ENCODE assay signal across 21 cellular contexts in the genomic region with DNA sequence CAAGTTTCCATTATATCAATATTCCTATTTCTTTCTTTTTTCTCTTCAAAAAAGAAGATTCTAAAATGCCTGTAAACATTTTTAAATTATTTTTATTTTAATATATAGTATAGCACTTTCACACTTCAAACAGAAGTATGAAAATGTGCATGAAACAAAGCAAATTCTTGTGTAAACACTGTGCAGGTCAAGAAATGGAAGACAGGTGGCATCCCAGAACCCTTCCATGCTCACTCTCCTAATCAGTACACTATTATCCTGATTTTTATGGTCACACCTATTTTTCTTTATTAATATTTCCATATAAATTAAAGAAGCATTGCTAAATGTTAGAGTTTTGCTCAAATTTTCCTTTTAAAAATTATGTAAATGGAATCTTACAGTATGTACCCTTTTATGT.
DNase-seq lines count a peak whose midpoint lies in the region; ATAC-seq and TF ChIP-seq lines count a peak whose summit lies in the region.
"Had no signal": no experiment of that assay in that cellular context is flagged by ENCODE, and none has a peak within 500 bp of the region (broad histone marks: within the 10 kb centered on the region; RNA-seq: fewer than 3 reads in every experiment).

No MANE protein-coding gene starts in this region.

- TF ChIP-seq EP300 in Ishikawa (IDR thresholded peaks at IDR 0.05; ENCODE audit: borderline replicate concordance), result no peak

- DNase-seq in Caco-2 (no peak), astrocyte of the cerebellum (ENCODE audit: low read depth) (no peak), T-cell (no peak), body of pancreas (no peak)
- DNase-seq: activated CD4-positive, alpha-beta memory T cell treated with anti-CD3 and anti-CD28 coated beads for 36 hours; activated naive CD8-positive, alpha-beta T cell treated with anti-CD3 and anti-CD28 coated beads, Interleukin-2, amount 50 U/mL, for 24 hours; BE2C; cortex of kidney; glutamatergic neuron; natural killer cell; NCI-H2081 treated with DMSO at 0.1 percent for 48 hours; stimulated activated CD4-positive, alpha-beta T cell treated with anti-CD3 and anti-CD28 coated beads, Interleukin-1b, Interleukin-23, amount 100 ng/mL, for 48 hours had no signal

- H3K36me3 ChIP-seq in Caco-2 (ENCODE audit: control insufficient read depth, insufficient read depth, low read length) (no peaks in the 10 kb centered on the region), body of pancreas (replicated peaks in 1 of 2; ENCODE audit: insufficient read depth in 1 of 2, low read depth in 2 of 2) (no peaks in the 10 kb centered on the region)
- H3K36me3 ChIP-seq: BE2C, esophagus muscularis mucosa, right atrium auricular region, suprapubic skin had no signal

- POLR2A ChIA-PET in Caco-2 (lab: Charles Lee), result no interaction called here
- POLR2A ChIA-PET in T-cell (lab: Charles Lee), result no interaction called here

- H3K4me1 Mint-ChIP-seq in Caco-2 (ENCODE audit: low read depth, unreplicated experiment), result no peaks in the 10 kb centered on the region
- H3K4me1 Mint-ChIP-seq in nephron, result no peaks in the 10 kb centered on the region
- H3K4me1 Mint-ChIP-seq in T-cell, result no peaks in the 10 kb centered on the region
- H3K4me1 Mint-ChIP-seq: activated naive CD8-positive, alpha-beta T cell treated with anti-CD3 and anti-CD28 coated beads, Interleukin-2, amount 50 U/mL, for 24 hours; natural killer cell had no signal

- ATAC-seq in GM21825 (IDR thresholded peaks at IDR 0.05; ENCODE audit: unreplicated experiment), result no peak
- no peak for ATAC-seq in T-cell (replicated peaks in 1 of 4)
- no peak for ATAC-seq in body of pancreas
- no peak for ATAC-seq in GM19023 (IDR thresholded peaks at IDR 0.05; ENCODE audit: unreplicated experiment)
- ATAC-seq: activated naive CD8-positive, alpha-beta T cell treated with anti-CD3 and anti-CD28 coated beads, Interleukin-2, amount 50 U/mL, for 24 hours; natural killer cell; SK-N-SH treated with all-trans-retinoic acid at 6 μM for 48 hours had no signal

- H3K27me3 Mint-ChIP-seq in Caco-2 (ENCODE audit: insufficient read depth, unreplicated experiment) (no peaks in the 10 kb centered on the region), nephron (ENCODE audit: low read depth) (no peaks in the 10 kb centered on the region), T-cell (no peaks in the 10 kb centered on the region)
- H3K27me3 Mint-ChIP-seq: activated CD4-positive, alpha-beta memory T cell treated with anti-CD3 and anti-CD28 coated beads for 36 hours; activated naive CD8-positive, alpha-beta T cell treated with anti-CD3 and anti-CD28 coated beads, Interleukin-2, amount 50 U/mL, for 24 hours had no signal

- peak; percentile 19; the same call in 1 of the 2 replicates for TF ChIP-seq RAD21 in Ishikawa (IDR thresholded peaks at IDR 0.05; ENCODE audit: low read depth)

- H3K4me3 Mint-ChIP-seq in Caco-2 (ENCODE audit: unreplicated experiment) (no peak overlapping the region), nephron (no peak overlapping the region), T-cell (no peak overlapping the region)
- H3K4me3 Mint-ChIP-seq: activated CD4-positive, alpha-beta memory T cell treated with anti-CD3 and anti-CD28 coated beads for 36 hours; activated naive CD8-positive, alpha-beta T cell treated with anti-CD3 and anti-CD28 coated beads, Interleukin-2, amount 50 U/mL, for 24 hours; activated T-helper 1 cell treated with anti-CD3 and anti-CD28 coated beads, Interleukin-12 subunit alpha, Interleukin-12 subunit beta, Interleukin-2, Interleukin-4 antibody, amounts not matched to agents 30 ng/mL and 10 ng/mL and 1 ng/mL, durations not matched to agents 14 hours and 24 hours and 36 hours; natural killer cell had no signal

- CTCF ChIA-PET in Caco-2 (lab: Charles Lee), result no interaction called here
- CTCF ChIA-PET in T-cell (lab: Charles Lee), result no interaction called here

- H3K4me3 ChIP-seq in Caco-2 (ENCODE audit: low read depth, low read length) (no peak overlapping the region), astrocyte of the cerebellum (ENCODE audit: low read depth, low read length) (no peak overlapping the region), body of pancreas (no peak overlapping the region)
- H3K4me3 ChIP-seq: esophagus muscularis mucosa, right atrium auricular region, suprapubic skin had no signal

- no peak overlapping the region for H3K27ac Mint-ChIP-seq in Caco-2 (ENCODE audit: unreplicated experiment)
- H3K27ac Mint-ChIP-seq in nephron, result no peak overlapping the region
- H3K27ac Mint-ChIP-seq in T-cell, result no peak overlapping the region
- H3K27ac Mint-ChIP-seq: activated CD4-positive, alpha-beta memory T cell treated with anti-CD3 and anti-CD28 coated beads for 36 hours; activated naive CD8-positive, alpha-beta T cell treated with anti-CD3 and anti-CD28 coated beads, Interleukin-2, amount 50 U/mL, for 24 hours; activated T-helper 1 cell treated with anti-CD3 and anti-CD28 coated beads, Interleukin-12 subunit alpha, Interleukin-12 subunit beta, Interleukin-2, Interleukin-4 antibody, amounts not matched to agents 30 ng/mL and 10 ng/mL and 1 ng/mL, durations not matched to agents 14 hours and 24 hours and 36 hours; natural killer cell had no signal

- H3K36me3 Mint-ChIP-seq in Caco-2 (ENCODE audit: insufficient read depth, unreplicated experiment) (no peaks in the 10 kb centered on the region), nephron (ENCODE audit: low read depth) (no peaks in the 10 kb centered on the region), T-cell (no peaks in the 10 kb centered on the region)
- H3K36me3 Mint-ChIP-seq: activated CD4-positive, alpha-beta memory T cell treated with anti-CD3 and anti-CD28 coated beads for 36 hours; natural killer cell had no signal

- H3K9me3 Mint-ChIP-seq in Caco-2 (ENCODE audit: unreplicated experiment), result no peaks in the 10 kb centered on the region
- no peaks in the 10 kb centered on the region for H3K9me3 Mint-ChIP-seq in nephron
- peaks cover 0 to 4% (median 3%) of the 10 kb centered on the region in 3 donors for H3K9me3 Mint-ChIP-seq in T-cell
- H3K9me3 Mint-ChIP-seq: activated CD4-positive, alpha-beta memory T cell treated with anti-CD3 and anti-CD28 coated beads for 36 hours; activated naive CD8-positive, alpha-beta T cell treated with anti-CD3 and anti-CD28 coated beads, Interleukin-2, amount 50 U/mL, for 24 hours; activated T-helper 1 cell treated with anti-CD3 and anti-CD28 coated beads, Interleukin-12 subunit alpha, Interleukin-12 subunit beta, Interleukin-2, Interleukin-4 antibody, amounts not matched to agents 30 ng/mL and 10 ng/mL and 1 ng/mL, durations not matched to agents 14 hours and 24 hours and 36 hours had no signal

- H3K27me3 ChIP-seq in Caco-2 (replicated peaks; ENCODE audit: control insufficient read depth, insufficient read depth, low read length) (no peaks in the 10 kb centered on the region), body of pancreas (no peaks in the 10 kb centered on the region)
- H3K27me3 ChIP-seq: BE2C, esophagus muscularis mucosa, right atrium auricular region, suprapubic skin had no signal

- intact Hi-C loops in Caco-2 (cut with micrococcal nuclease; ENCODE audit: unreplicated experiment), result no loop called here
- intact Hi-C loops in body of pancreas (cut with DNase I), result no loop called here

- H3K9me3 ChIP-seq in Caco-2 (no peaks in the 10 kb centered on the region), body of pancreas (no peaks in the 10 kb centered on the region)
- H3K9me3 ChIP-seq: BE2C, esophagus muscularis mucosa, right atrium auricular region, suprapubic skin had no signal

- TF ChIP-seq POLR2A in body of pancreas (IDR thresholded peaks at IDR 0.05), result no peak

- in situ Hi-C loops in astrocyte of the cerebellum (cut with HindIII; ENCODE audit: low sequenced_read_pairs), result no loop called here

- no peaks in the 10 kb centered on the region for H3K4me1 ChIP-seq in Caco-2
- H3K4me1 ChIP-seq in body of pancreas, result no peaks in the 10 kb centered on the region
- H3K4me1 ChIP-seq: BE2C, esophagus muscularis mucosa, right atrium auricular region, suprapubic skin had no signal

- H3K27ac ChIP-seq in body of pancreas, result no peak overlapping the region
- H3K27ac ChIP-seq: esophagus muscularis mucosa, right atrium auricular region, suprapubic skin had no signal

- TF ChIP-seq CTCF in Caco-2 (IDR thresholded peaks at IDR 0.05; ENCODE audit: insufficient read depth in 1 of 2, low read depth in 1 of 2, low read length in 1 of 2, severe bottlenecking in 1 of 2, unreplicated experiment in 1 of 2), result peak; percentile 29 to 32
- TF ChIP-seq CTCF in astrocyte of the cerebellum (IDR thresholded peaks at IDR 0.05; ENCODE audit: low read depth, low read length, missing control alignments), result peak; percentile 39
- TF ChIP-seq CTCF in nephron (IDR thresholded peaks at IDR 0.05; ENCODE audit: unreplicated experiment in 3 of 3), result peak in 2 of 3 experiments; percentile 20 to 36
- no peak for TF ChIP-seq CTCF in body of pancreas (IDR thresholded peaks at IDR 0.05)

- BruUV-seq in Caco-2 (replicated peaks; lab: Mats Ljungman, UMichigan), result no TSS peak

TF ChIP-seq in Ishikawa, 13 proteins besides CTCF, POLR2A, EP300 and RAD21 (continues in another document):
- TF ChIP-seq, protein P1, sequence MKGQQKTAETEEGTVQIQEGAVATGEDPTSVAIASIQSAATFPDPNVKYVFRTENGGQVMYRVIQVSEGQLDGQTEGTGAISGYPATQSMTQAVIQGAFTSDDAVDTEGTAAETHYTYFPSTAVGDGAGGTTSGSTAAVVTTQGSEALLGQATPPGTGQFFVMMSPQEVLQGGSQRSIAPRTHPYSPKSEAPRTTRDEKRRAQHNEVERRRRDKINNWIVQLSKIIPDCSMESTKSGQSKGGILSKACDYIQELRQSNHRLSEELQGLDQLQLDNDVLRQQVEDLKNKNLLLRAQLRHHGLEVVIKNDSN (IDR thresholded peaks at IDR 0.05), result no peak
- TF ChIP-seq TAF1 (IDR thresholded peaks at IDR 0.05; ENCODE audit: low read depth) (no peak), YY1 (IDR thresholded peaks at IDR 0.05; ENCODE audit: low read depth) (no peak)

Comparison
In these comparisons a context has a peak if more than half of its experiments do, and no peak if none do; other contexts are left out.
1. CTCF ChIP-seq: peak in Caco-2 (2 of 2), astrocyte of the cerebellum (single experiment) and nephron (2 of 3); none in body of pancreas (0 of 7).